ENCODE assay signal across 12 cellular contexts in genomic region chr21:16117851-16118592, GRCh38.
DNase-seq lines count a peak whose midpoint lies in the region; ATAC-seq and TF ChIP-seq lines count a peak whose summit lies in the region.
"Had no signal": no experiment of that assay in that cellular context is flagged by ENCODE, and none has a peak within 500 bp of the region (broad histone marks: within the 10 kb centered on the region; RNA-seq: fewer than 3 reads in every experiment).

No MANE protein-coding gene starts in this region.

- H3K27me3 ChIP-seq in GM23248 (replicated peaks; ENCODE audit: insufficient read depth) (no peaks in the 10 kb centered on the region), right cardiac atrium (ENCODE audit: control insufficient read depth, insufficient read depth) (no peaks in the 10 kb centered on the region), subcutaneous abdominal adipose tissue (ENCODE audit: control insufficient read depth in 5 of 5, insufficient read depth in 4 of 5, low read length in 5 of 5) (no peaks in the 10 kb centered on the region), foreskin keratinocyte (no peaks in the 10 kb centered on the region)
- H3K27me3 ChIP-seq: adrenal gland had no signal

- H3K79me2 ChIP-seq in GM23248 (ENCODE audit: insufficient read depth): no peaks in the 10 kb centered on the region

- ATAC-seq in right cardiac atrium (no peak), foreskin keratinocyte (no peak)

- H3K36me3 ChIP-seq in GM23248 (ENCODE audit: low read depth): no peaks in the 10 kb centered on the region
- no peaks in the 10 kb centered on the region for H3K36me3 ChIP-seq in subcutaneous abdominal adipose tissue (ENCODE audit: control insufficient read depth in 5 of 5, insufficient read depth in 5 of 5, low read length in 5 of 5)
- H3K36me3 ChIP-seq: adrenal gland had no signal

- peak overlapping the region; percentile 62 for H3K4me3 ChIP-seq in GM23248
- peak overlapping the region; percentile 34 for H3K4me3 ChIP-seq in right cardiac atrium (ENCODE audit: low read length)
- H3K4me3 ChIP-seq in subcutaneous abdominal adipose tissue (ENCODE audit: low read depth in 1 of 5, low read length in 5 of 5): peak overlapping the region in 4 of 5 donors; percentile 9 to 54 (median 40)
- H3K4me3 ChIP-seq: adrenal gland had no signal

- H3K9me3 ChIP-seq in GM23248 (ENCODE audit: low read depth) (no peaks in the 10 kb centered on the region), right cardiac atrium (ENCODE audit: control insufficient read depth, low read length) (no peaks in the 10 kb centered on the region), subcutaneous abdominal adipose tissue (ENCODE audit: control insufficient read depth in 5 of 5, low read length in 5 of 5) (peaks cover 0 to 2% (median 0%) of the 10 kb centered on the region in 5 donors)
- H3K9me3 ChIP-seq: adrenal gland had no signal

- TF ChIP-seq CTCF in foreskin keratinocyte (conservative IDR thresholded peaks at IDR 0.05): no peak

- no peaks in the 10 kb centered on the region for H4K20me1 ChIP-seq in GM23248 (ENCODE audit: insufficient read depth)

- in situ Hi-C loops in GM23248 (cut with MboI): no loop called here

- H3K4me2 ChIP-seq in GM23248 (ENCODE audit: unreplicated experiment): peak overlapping the region; percentile 87

- H3K27ac ChIP-seq in GM23248: peak overlapping the region; percentile 83
- H3K27ac ChIP-seq in right cardiac atrium (ENCODE audit: low read length): no peak overlapping the region
- peak overlapping the region; percentile 74 for H3K27ac ChIP-seq in subcutaneous abdominal adipose tissue (ENCODE audit: low read depth, low read length)
- no peak overlapping the region for H3K27ac ChIP-seq in foreskin keratinocyte
- H3K27ac ChIP-seq: adrenal gland had no signal

- peaks cover 40% of the 10 kb centered on the region for H3K4me1 ChIP-seq in GM23248 (ENCODE audit: insufficient read depth)
- peaks cover 2% of the 10 kb centered on the region for H3K4me1 ChIP-seq in right cardiac atrium (ENCODE audit: control insufficient read depth, insufficient read depth, low read length)
- H3K4me1 ChIP-seq in subcutaneous abdominal adipose tissue (ENCODE audit: control insufficient read depth in 5 of 5, insufficient read depth in 5 of 5, low read length in 5 of 5): peaks cover 0 to 17% (median 6%) of the 10 kb centered on the region in 5 donors
- H3K4me1 ChIP-seq in foreskin keratinocyte: peaks cover 11% of the 10 kb centered on the region
- H3K4me1 ChIP-seq: adrenal gland had no signal

- peaks cover 26% of the 10 kb centered on the region for H3F3A ChIP-seq in GM23248 (ENCODE audit: insufficient read depth)

- H2AFZ ChIP-seq in GM23248: peak overlapping the region; percentile 39

- peak overlapping the region; percentile 51 for H3K9ac ChIP-seq in GM23248
- peak overlapping the region in 2 of 5 donors; percentile 40 to 52 for H3K9ac ChIP-seq in subcutaneous abdominal adipose tissue (ENCODE audit: low read length in 5 of 5)

- no peaks in the 10 kb centered on the region for H3K9me2 ChIP-seq in GM23248 (ENCODE audit: insufficient read depth)

- WGBS in GM23248 (ENCODE audit: low coverage in 1 of 2, low lambda C conversion rate in 2 of 2, missing lambda C conversion rate in 2 of 2), 2 experiments: 1 to 2% methylated on average over 8 of the region's 8 CpGs
- 53% methylated on average over 8 of the region's 8 CpGs for WGBS in right cardiac atrium

- DNase-seq in GM23248 (peak; percentile 89), brain pericyte (ENCODE audit: low read depth, low spot score) (peak; percentile 69), right cardiac atrium (no peak), foreskin keratinocyte (no peak), islet precursor cell (no peak)
- DNase-seq in activated CD8-positive, alpha-beta memory T cell treated with anti-CD3 and anti-CD28 coated beads, Interleukin-2, amount 50 U/mL, for 4 hours: no peak
- no peak for DNase-seq in NK-92 treated with Interleukin-12 subunit alpha and Interleukin-12 subunit beta, amount 100 ng/mL, for 24 hours (lab: John Stamatoyannopoulos, UW)
- DNase-seq: activated CD4-positive, alpha-beta T cell treated with anti-CD3 and anti-CD28 coated beads for 48 hours; adrenal gland; NCI-H1105 treated with DMSO at 0.1 percent for 48 hours; RPMI8226 had no signal

- intact Hi-C loops in right cardiac atrium (cut with DNase I): no loop called here

Comparison
In these comparisons a context has a peak if more than half of its experiments do, and no peak if none do; other contexts are left out.
1. DNase-seq: peak in GM23248 (single experiment) and brain pericyte (single experiment); none in right cardiac atrium (0 of 3), foreskin keratinocyte (0 of 2), activated CD8-positive, alpha-beta memory T cell treated with anti-CD3 and anti-CD28 coated beads, Interleukin-2, amount 50 U/mL, for 4 hours (single experiment), NK-92 treated with Interleukin-12 subunit alpha and Interleukin-12 subunit beta, amount 100 ng/mL, for 24 hours (single experiment) and islet precursor cell (single experiment).
2. H3K27ac ChIP-seq: peak in GM23248 (single experiment) and subcutaneous abdominal adipose tissue (single experiment); none in right cardiac atrium (single experiment) and foreskin keratinocyte (single experiment).
3. Peak in every context shown above with its lines, with median percentiles within 50 percentile points of each other: H3K4me3 ChIP-seq.